In the genomic region with DNA sequence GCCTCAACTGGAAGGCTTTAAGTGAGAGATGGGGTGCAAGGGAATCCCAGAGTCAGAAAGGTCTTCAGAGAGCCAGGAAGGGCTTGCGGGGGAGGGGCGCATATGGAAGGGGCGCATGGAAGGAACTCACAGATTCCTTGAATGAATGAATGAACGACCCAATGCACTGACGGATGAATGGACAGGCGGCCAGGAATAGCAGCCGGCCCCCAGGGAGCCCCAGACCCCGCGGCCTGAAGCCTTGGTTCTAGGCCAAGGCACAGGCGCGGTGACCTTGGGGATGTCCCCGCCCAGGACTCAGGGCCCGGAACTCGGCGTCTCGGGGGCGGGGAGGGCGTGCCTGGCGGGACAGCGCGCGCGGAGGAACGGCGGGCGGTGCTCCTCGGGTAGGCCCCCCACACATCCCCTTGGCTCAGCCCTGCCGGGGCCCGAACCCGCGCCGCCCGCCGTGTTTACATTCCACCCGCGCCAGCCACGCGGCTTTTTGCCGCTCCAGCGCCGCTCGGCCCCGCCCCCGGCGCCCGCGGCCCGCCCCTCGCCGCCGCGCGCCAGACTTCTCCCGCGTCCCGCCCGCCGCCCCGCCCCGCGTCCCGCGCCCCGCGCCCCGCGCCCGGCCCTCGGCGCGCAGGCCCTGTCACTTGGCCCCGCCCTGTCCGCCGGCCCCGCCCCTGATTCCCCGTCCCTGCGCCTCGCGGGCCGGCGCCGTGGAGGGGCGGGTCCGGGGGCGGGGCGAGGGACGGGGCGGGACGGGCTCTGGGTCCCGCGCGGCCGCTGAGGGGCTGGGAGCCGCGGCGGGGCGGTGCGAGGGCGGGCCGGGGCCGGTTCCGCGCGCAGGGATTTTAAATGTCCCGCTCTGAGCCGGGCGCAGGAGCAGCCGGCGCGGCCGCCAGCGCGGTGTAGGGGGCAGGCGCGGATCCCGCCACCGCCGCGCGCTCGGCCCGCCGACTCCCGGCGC, we compare ENCODE assay signal across 8 cellular contexts. TPM values are rescaled to one million over a fixed set of nuclear protein-coding genes. Genes with fewer than 3 reads are reported as not detected.
A peak's percentile ranks its signal among the peaks of the same experiment; 100 is the strongest.
DNase-seq lines count a peak whose midpoint lies in the region; ATAC-seq lines count a peak whose summit lies in the region.

A gene (plus strand): TSS at position 867 of the 955 bp plus-strand sequence. CDS start 565 bp downstream, outside the sequence.

- H3K4me3 ChIP-seq in HUES64 (ENCODE audit: low read length) (peak within 1 kb of the TSS; percentile 68), esophagus (ENCODE audit: low read depth in 1 of 2, low read length in 2 of 2) (peak within 1 kb of the TSS; percentile 55 to 86), muscle layer of colon (ENCODE audit: low read depth in 1 of 2, low read length in 2 of 2) (peak within 1 kb of the TSS; percentile 16 to 58)

- H3K36me3 ChIP-seq in HUES64 (ENCODE audit: insufficient read depth, low read length) (peaks cover 23% of the 10 kb centered on the region), esophagus (ENCODE audit: control insufficient read depth in 2 of 2, insufficient read depth in 2 of 2, low read length in 1 of 2) (no peaks in the 10 kb centered on the region), muscle layer of colon (ENCODE audit: insufficient read depth, low read length) (no peaks in the 10 kb centered on the region)

- H3K27ac ChIP-seq in HUES64 (ENCODE audit: low read depth, low read length), result peak within 1 kb of the TSS; percentile 68; the same call in 1 of the 2 replicates
- peak within 1 kb of the TSS; percentile 14 to 44 for H3K27ac ChIP-seq in esophagus (ENCODE audit: low read depth in 2 of 2, low read length in 1 of 2)
- no peak within 1 kb of the TSS for H3K27ac ChIP-seq in muscle layer of colon (ENCODE audit: low read depth, low read length)

- ATAC-seq in GM21423 (IDR thresholded peaks at IDR 0.05; ENCODE audit: unreplicated experiment), result peak; percentile 76

- WGBS in HUES64, result 2% methylated on average over 125 of the region's 125 CpGs
- 2 to 4% methylated on average over 56 to 125 of the region's 125 CpGs for WGBS in esophagus, 2 donors

- DNase-seq in DMS 273 (lab: John Stamatoyannopoulos, UW; ENCODE audit: unreplicated experiment), result peak; percentile 95
- peak; percentile 97 for DNase-seq in OCI-M2 (lab: John Stamatoyannopoulos, UW; ENCODE audit: unreplicated experiment)
- DNase-seq in activated T-cell treated with anti-CD3 and anti-CD28 coated beads for 48 hours (ENCODE audit: low read depth), result peak; percentile 97
- DNase-seq in stimulated activated CD8-positive, alpha-beta memory T cell treated with anti-CD3 and anti-CD28 coated beads, Interleukin-4, amount 100 ng/mL, for 48 hours, result peak; percentile 98

- H3K9me3 ChIP-seq in HUES64 (ENCODE audit: insufficient read depth, low read depth, low read length) (no peaks in the 10 kb centered on the region), esophagus (ENCODE audit: control insufficient read depth in 2 of 2, insufficient read depth in 1 of 2, low read depth in 1 of 2, low read length in 1 of 2) (no peaks in the 10 kb centered on the region), muscle layer of colon (ENCODE audit: low read length) (no peaks in the 10 kb centered on the region)

- peak within 1 kb of the TSS; percentile 73 for H3K9ac ChIP-seq in HUES64 (ENCODE audit: low read depth, low read length)
- H3K9ac ChIP-seq in muscle layer of colon (ENCODE audit: low read length), result no peak within 1 kb of the TSS

- no peaks in the 10 kb centered on the region for H3K4me1 ChIP-seq in HUES64 (ENCODE audit: insufficient read depth, low read length)
- peaks cover 0 to 10% of the 10 kb centered on the region in 2 donors for H3K4me1 ChIP-seq in esophagus (ENCODE audit: control insufficient read depth in 2 of 2, insufficient read depth in 2 of 2, low read length in 1 of 2)
- peaks cover 4% of the 10 kb centered on the region for H3K4me1 ChIP-seq in muscle layer of colon (ENCODE audit: insufficient read depth, low read length)

- H3K27me3 ChIP-seq in HUES64 (ENCODE audit: insufficient read depth, low read length) (peaks cover 8% of the 10 kb centered on the region; the same call in 1 of the 2 replicates), esophagus (ENCODE audit: control insufficient read depth in 1 of 2, insufficient read depth in 2 of 2, low read length in 2 of 2) (no peaks in the 10 kb centered on the region), muscle layer of colon (ENCODE audit: control insufficient read depth in 1 of 2, insufficient read depth in 2 of 2, low read length in 2 of 2) (no peaks in the 10 kb centered on the region)

RNA-seq across cellular contexts. Expression of the gene that starts here (rescaled TPM):
- polyA plus RNA-seq in HUES64 (2013, experiment 1 of 2), result 32.0 TPM
- polyA plus RNA-seq in HUES64 (2013, experiment 2 of 2), result 27.5 TPM
- polyA plus RNA-seq in esophagus, result 1 to 10 TPM; 4.9 to 5.2 TPM
